In the genomic region with DNA sequence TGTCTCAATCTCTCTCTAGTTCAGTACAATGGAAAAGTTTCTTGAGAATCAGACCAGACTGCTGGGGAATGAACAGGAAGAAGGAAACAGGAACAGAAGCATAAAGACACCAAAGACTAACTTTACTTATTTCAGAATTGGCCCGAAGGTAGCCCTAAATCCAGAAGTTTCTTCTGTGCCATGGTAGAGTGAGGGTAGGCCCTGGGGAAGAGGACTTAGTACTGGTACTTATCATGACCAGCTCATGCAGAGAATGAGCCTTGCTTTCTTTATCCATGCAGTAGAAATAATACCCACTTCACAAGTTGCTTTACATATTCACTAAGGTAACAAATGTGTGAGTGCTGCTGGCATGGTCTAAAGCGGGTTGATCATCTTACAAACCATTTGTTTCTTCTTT, we compare ENCODE assay signal across 10 cellular contexts.
A peak's percentile ranks its signal among the peaks of the same experiment; 100 is the strongest.
DNase-seq lines count a peak whose midpoint lies in the region; ATAC-seq and TF ChIP-seq lines count a peak whose summit lies in the region.
"Had no signal": no experiment of that assay in that cellular context is flagged by ENCODE, and none has a peak within 500 bp of the region (broad histone marks: within the 10 kb centered on the region; RNA-seq: fewer than 3 reads in every experiment).

No MANE protein-coding gene starts in this region.

- ATAC-seq in activated T-cell treated with anti-CD3 and anti-CD28 coated beads, Interleukin-2, amount 50 U/mL, for 72 hours (replicated peaks in 1 of 2): peak; percentile 16 to 28
- ATAC-seq in HG03095 (IDR thresholded peaks at IDR 0.05; ENCODE audit: unreplicated experiment): peak; percentile 0
- no peak for ATAC-seq in GM21737 (IDR thresholded peaks at IDR 0.05; ENCODE audit: unreplicated experiment)

- H3K9me3 ChIP-seq in tibial nerve: no peaks in the 10 kb centered on the region

- H3K4me1 ChIP-seq in tibial nerve: peaks cover 0 to 95% (median 34%) of the 10 kb centered on the region in 4 donors

- intact Hi-C loops in dorsolateral prefrontal cortex (cut with DNase I): loop anchor here in 1 of 2 donors (10.0 kb wide), 1 partner anchor 93 kb away; no protein-coding TSS in a partner anchor

- no peak for TF ChIP-seq POLR2A in tibial nerve (IDR thresholded peaks at IDR 0.05)

- no peak overlapping the region for H3K4me3 Mint-ChIP-seq in activated T-cell treated with anti-CD3 and anti-CD28 coated beads, Interleukin-2, amount 50 U/mL, for 72 hours

- peaks cover 17 to 20% of the 10 kb centered on the region in 2 donors for H3K36me3 Mint-ChIP-seq in activated T-cell treated with anti-CD3 and anti-CD28 coated beads, Interleukin-2, amount 50 U/mL, for 72 hours (ENCODE audit: insufficient read depth in 2 of 2)

- no peaks in the 10 kb centered on the region for H3K4me1 Mint-ChIP-seq in activated T-cell treated with anti-CD3 and anti-CD28 coated beads, Interleukin-2, amount 50 U/mL, for 72 hours (ENCODE audit: low read depth)

- H3K27ac Mint-ChIP-seq in activated T-cell treated with anti-CD3 and anti-CD28 coated beads, Interleukin-2, amount 50 U/mL, for 72 hours: no peak overlapping the region

- WGBS in tibial nerve, 2 donors: 63 to 74% methylated on average over 2 of the region's 2 CpGs

- H3K4me3 ChIP-seq in dorsolateral prefrontal cortex (peak overlapping the region in 33 of 59 donors; percentile 0 to 85 (median 23)), tibial nerve (peak overlapping the region in 1 of 4 donors; percentile 73), foreskin fibroblast (ENCODE audit: low read depth in 1 of 2, low read length in 2 of 2) (no peak overlapping the region)

- H3K27me3 ChIP-seq in dorsolateral prefrontal cortex (peaks cover 0 to 20% (median 0%) of the 10 kb centered on the region in 45 donors), tibial nerve (no peaks in the 10 kb centered on the region)

- H3K9me3 Mint-ChIP-seq in activated T-cell treated with anti-CD3 and anti-CD28 coated beads, Interleukin-2, amount 50 U/mL, for 72 hours: no peaks in the 10 kb centered on the region

- H3K27ac ChIP-seq in dorsolateral prefrontal cortex: peak overlapping the region in 52 of 59 donors; percentile 1 to 93 (median 52)
- H3K27ac ChIP-seq in tibial nerve: peak overlapping the region; percentile 30 to 95 (median 76)

- no peak for TF ChIP-seq EP300 in tibial nerve (IDR thresholded peaks at IDR 0.05)

- TF ChIP-seq CTCF in dorsolateral prefrontal cortex (IDR thresholded peaks at IDR 0.05 in 54 of 56, conservative IDR thresholded peaks at IDR 0.05 in 2 of 56; ENCODE audit: low read depth in 1 of 56, partially characterized antibody in 56 of 56) (no peak), tibial nerve (IDR thresholded peaks at IDR 0.05) (no peak), foreskin fibroblast (IDR thresholded peaks at IDR 0.05; ENCODE audit: low read depth, low read length) (no peak)

- DNase-seq in activated T-cell treated with anti-CD3 and anti-CD28 coated beads, Interleukin-2, amount 50 U/mL, for 72 hours: no peak
- no peak for DNase-seq in activated T-cell treated with anti-CD3 and anti-CD28 coated beads, Interleukin-2, amount 50 U/mL, for 1 hour
- no peak for DNase-seq in dorsolateral prefrontal cortex
- DNase-seq in tibial nerve (ENCODE audit: low spot score in 2 of 2): no peak
- no peak for DNase-seq in HCEC 1CT
- DNase-seq in foreskin fibroblast: no peak
- DNase-seq: activated CD4-positive, CD25-positive, alpha-beta regulatory T cell treated with anti-CD3 and anti-CD28 coated beads, Interleukin-2, amount 50 U/mL, for 72 hours; nucleus accumbens had no signal

- H3K27me3 Mint-ChIP-seq in activated T-cell treated with anti-CD3 and anti-CD28 coated beads, Interleukin-2, amount 50 U/mL, for 72 hours (ENCODE audit: low read depth): no peaks in the 10 kb centered on the region

- peaks cover 0 to 43% (median 0%) of the 10 kb centered on the region in 3 donors for H3K36me3 ChIP-seq in tibial nerve

Comparison
In these comparisons a context has a peak if more than half of its experiments do, and no peak if none do; other contexts are left out.
1. H3K4me3 ChIP-seq: peak in dorsolateral prefrontal cortex (33 of 59); none in foreskin fibroblast (0 of 2).